13 cellular contexts compared by ENCODE assay signal in genomic region chr10:74932648-74933047, GRCh38.
DNase-seq lines count a peak whose midpoint lies in the region; ATAC-seq, FAIRE-seq and TF ChIP-seq lines count a peak whose summit lies in the region.
"Had no signal": no experiment of that assay in that cellular context is flagged by ENCODE, and none has a peak within 500 bp of the region (broad histone marks: within the 10 kb centered on the region; RNA-seq: fewer than 3 reads in every experiment).

No MANE protein-coding gene starts in this region.

- no peak for TF ChIP-seq CTCF in right lobe of liver (IDR thresholded peaks at IDR 0.05)
- TF ChIP-seq CTCF in HepG2 (CRISPR knock-in tag; IDR thresholded peaks at IDR 0.05), result no peak
- no peak for TF ChIP-seq CTCF in body of pancreas (IDR thresholded peaks at IDR 0.05)
- TF ChIP-seq CTCF in left lung (IDR thresholded peaks at IDR 0.05), result no peak
- no peak for TF ChIP-seq CTCF in uterus (IDR thresholded peaks at IDR 0.05)

- in situ Hi-C loops in HepG2 (cut with HindIII; ENCODE audit: extremely low pct_ligation_motif_present, low pct_unique_long_range_greater_than_20kb), result no loop called here

- intact Hi-C loops in right lobe of liver (cut with DNase I) (no loop called here), HepG2 (cut with micrococcal nuclease; ENCODE audit: unreplicated experiment) (no loop called here), body of pancreas (cut with DNase I) (no loop called here), left lung (cut with DNase I) (no loop called here), uterus (cut with DNase I; ENCODE audit: low total_unique reads) (no loop called here)

- POLR2A ChIA-PET in HepG2 (lab: Yijun Ruan, JAX), result no interaction called here

- no peak overlapping the region for H3K27ac ChIP-seq in right lobe of liver
- no peak overlapping the region for H3K27ac ChIP-seq in HepG2 (ENCODE audit: extremely low read length, insufficient read depth, low read length)
- H3K27ac ChIP-seq in body of pancreas, result no peak overlapping the region
- H3K27ac ChIP-seq in left lung, result no peak overlapping the region
- H3K27ac ChIP-seq in uterus, result peak overlapping the region; percentile 41 to 42
- H3K27ac ChIP-seq: SK-N-MC had no signal

- DNase-seq in right lobe of liver, result peak in 2 of 3 donors; percentile 38 to 54
- no peak for DNase-seq in HepG2 (ENCODE audit: low spot score)
- peak; percentile 35 to 72 (median 52) for DNase-seq in body of pancreas
- no peak for DNase-seq in left lung
- peak; percentile 38 to 50 for DNase-seq in uterus
- no peak for DNase-seq in AG20443 (ENCODE audit: low spot score)
- DNase-seq in GF-D8 (lab: John Stamatoyannopoulos, UW), result no peak
- DNase-seq in EL, result no peak
- DNase-seq: ACHN; activated CD4-positive, alpha-beta T cell treated with anti-CD3 and anti-CD28 coated beads, Interleukin-2, amount 50 U/mL, for 1 hour; activated naive CD8-positive, alpha-beta T cell treated with anti-CD3 and anti-CD28 coated beads, Interleukin-2, amount 10 ng/mL, durations not matched to agents 7 days and 5 days; endodermal cell had no signal

- H3K4me1 ChIP-seq in right lobe of liver (peaks cover 0 to 15% (median 2%) of the 10 kb centered on the region in 4 donors), HepG2 (ENCODE audit: insufficient read depth, low read length) (peaks cover 31% of the 10 kb centered on the region), body of pancreas (peaks cover 75% of the 10 kb centered on the region), left lung (peaks cover 14 to 35% of the 10 kb centered on the region in 2 donors), uterus (peaks cover 5 to 7% of the 10 kb centered on the region in 2 donors)

- H3K9me3 ChIP-seq in right lobe of liver (no peaks in the 10 kb centered on the region), HepG2 (ENCODE audit: low read length) (no peaks in the 10 kb centered on the region), body of pancreas (no peaks in the 10 kb centered on the region), left lung (no peaks in the 10 kb centered on the region), uterus (no peaks in the 10 kb centered on the region)

- H3K9ac ChIP-seq in HepG2 (ENCODE audit: insufficient read depth, low read depth, low read length), result no peak overlapping the region

- H3K27me3 ChIP-seq in right lobe of liver (no peaks in the 10 kb centered on the region), HepG2 (ENCODE audit: control insufficient read depth in 1 of 2, insufficient read depth in 2 of 2, low read length in 2 of 2) (no peaks in the 10 kb centered on the region), body of pancreas (no peaks in the 10 kb centered on the region), left lung (no peaks in the 10 kb centered on the region), uterus (no peaks in the 10 kb centered on the region)

- CTCF ChIA-PET in HepG2 (lab: Yijun Ruan, JAX; ENCODE audit: low intra/inter-chr PET ratio, low total read pairs), result no interaction called here

- 70% methylated on average over 3 of the region's 3 CpGs for WGBS in right lobe of liver (ENCODE audit: insufficient coverage, low coverage, low lambda C conversion rate, missing lambda C conversion rate)
- 93% methylated on average over 3 of the region's 3 CpGs for WGBS in HepG2 (ENCODE audit: low lambda C conversion rate)
- 71 to 77% methylated on average over 3 of the region's 3 CpGs for WGBS in body of pancreas, 2 donors

- H3K4me3 ChIP-seq in right lobe of liver (no peak overlapping the region), HepG2 (replicated peaks in 1 of 3; ENCODE audit: insufficient read depth in 1 of 3, low read depth in 2 of 3, low read length in 3 of 3) (no peak overlapping the region), body of pancreas (no peak overlapping the region), left lung (no peak overlapping the region), uterus (no peak overlapping the region)
- H3K4me3 ChIP-seq: SK-N-MC had no signal

- no peak for FAIRE-seq in HepG2 (lab: Jason Lieb, UNC)

- TF ChIP-seq EP300 in HepG2 (IDR thresholded peaks at IDR 0.05; ENCODE audit: low read depth in 2 of 2, low read length in 2 of 2) (no peak), HepG2 (CRISPR knock-in tag; IDR thresholded peaks at IDR 0.05; ENCODE audit: borderline replicate concordance) (no peak)

- peak; percentile 25 to 53 (median 34) for ATAC-seq in right lobe of liver
- no peak for ATAC-seq in HepG2
- ATAC-seq in body of pancreas, result no peak
- ATAC-seq in left lung, result peak; percentile 24

- no peak overlapping the region for H2AFZ ChIP-seq in HepG2 (ENCODE audit: low read length)

- H4K20me1 ChIP-seq in HepG2 (ENCODE audit: insufficient read depth, low read length), result peaks cover under 1% of the 10 kb centered on the region; the same call in 1 of the 2 replicates

- no peak for TF ChIP-seq RAD21 in HepG2 (CRISPR knock-in tag; IDR thresholded peaks at IDR 0.05)

- TF ChIP-seq POLR2A in right lobe of liver (IDR thresholded peaks at IDR 0.05) (no peak), HepG2 (IDR thresholded peaks at IDR 0.05; ENCODE audit: insufficient read depth in 1 of 2, low read depth in 2 of 2, low read length in 2 of 2) (no peak), body of pancreas (IDR thresholded peaks at IDR 0.05) (no peak), uterus (IDR thresholded peaks at IDR 0.05) (no peak)

- no peaks in the 10 kb centered on the region for H3K36me3 ChIP-seq in right lobe of liver
- no peaks in the 10 kb centered on the region for H3K36me3 ChIP-seq in HepG2 (replicated peaks in 1 of 2; ENCODE audit: control insufficient read depth in 1 of 2, insufficient read depth in 2 of 2, low read length in 2 of 2)
- no peaks in the 10 kb centered on the region for H3K36me3 ChIP-seq in body of pancreas (replicated peaks in 1 of 2; ENCODE audit: insufficient read depth in 1 of 2, low read depth in 2 of 2)
- no peaks in the 10 kb centered on the region for H3K36me3 ChIP-seq in left lung
- H3K36me3 ChIP-seq in uterus, result no peaks in the 10 kb centered on the region

- no TSS peak for BruUV-seq in HepG2 (replicated peaks; lab: Mats Ljungman, UMichigan)

- H3K79me2 ChIP-seq in HepG2 (ENCODE audit: insufficient read depth, low read length), result peaks cover 3% of the 10 kb centered on the region

- H3K4me2 ChIP-seq in HepG2 (ENCODE audit: low read depth, low read length), result no peak overlapping the region

TF ChIP-seq in HepG2, 621 proteins besides CTCF, POLR2A, EP300 and RAD21:
- no peak for TF ChIP-seq ZNF12 (CRISPR knock-in tag; IDR thresholded peaks at IDR 0.05)
- TF ChIP-seq ZNF264 (CRISPR knock-in tag; IDR thresholded peaks at IDR 0.05), result no peak
- TF ChIP-seq SNAPC5 (CRISPR knock-in tag; IDR thresholded peaks at IDR 0.05; ENCODE audit: borderline replicate concordance), result no peak
- no peak for TF ChIP-seq ZNF639 (CRISPR knock-in tag; conservative IDR thresholded peaks at IDR 0.05)
- no peak for TF ChIP-seq HNRNPL (IDR thresholded peaks at IDR 0.05; ENCODE audit: low read depth, low read length)

Comparison
In these comparisons a context has a peak if more than half of its experiments do, and no peak if none do; other contexts are left out.
1. ATAC-seq: peak in right lobe of liver (4 of 4) and left lung (single experiment); none in HepG2 (single experiment) and body of pancreas (single experiment).
2. DNase-seq: peak in right lobe of liver (2 of 3), body of pancreas (4 of 4) and uterus (2 of 2); none in HepG2 (single experiment), left lung (0 of 2), AG20443 (single experiment), GF-D8 (single experiment) and EL (single experiment).
3. H3K27ac ChIP-seq: peak in uterus (2 of 2); none in right lobe of liver (0 of 3), HepG2 (single experiment), body of pancreas (0 of 4) and left lung (0 of 2).